ENCODE assay signal across 12 cellular contexts in genomic region chr11:3853545-3853842, GRCh38. TPM values are rescaled to one million over a fixed set of nuclear protein-coding genes. Genes with fewer than 3 reads are reported as not detected.
DNase-seq lines count a peak whose midpoint lies in the region; ATAC-seq and TF ChIP-seq lines count a peak whose summit lies in the region.
"Had no signal": no experiment of that assay in that cellular context is flagged by ENCODE, and none has a peak within 500 bp of the region (broad histone marks: within the 10 kb centered on the region; RNA-seq: fewer than 3 reads in every experiment).

No MANE protein-coding gene starts in this region.

- DNase-seq in T-helper 1 cell: no peak
- no peak for DNase-seq in Peyer's patch
- DNase-seq in epithelial cell of prostate (ENCODE audit: low read depth, low spot score): no peak
- DNase-seq in GOT3 (lab: John Stamatoyannopoulos, UW): no peak
- no peak for DNase-seq in left ventricle myocardium superior
- DNase-seq: activated CD4-positive, CD25-positive, alpha-beta regulatory T cell; mucosa of descending colon had no signal

- no peak for ATAC-seq in stimulated activated memory B cell treated with anti-CD40 and anti-IgM and Interleukin-4, amounts not matched to agents 10 μg/mL and 1 μg/mL and 100 μg/mL, for 72 hours
- ATAC-seq in GM21529 (IDR thresholded peaks at IDR 0.05; ENCODE audit: unreplicated experiment): no peak
- no peak for ATAC-seq in left ventricle myocardium superior
- ATAC-seq: mucosa of descending colon had no signal

- no peak overlapping the region for H3K4me3 ChIP-seq in Peyer's patch
- H3K4me3 ChIP-seq: mucosa of descending colon, SK-N-MC had no signal

- no peaks in the 10 kb centered on the region for H3K9me3 ChIP-seq in Peyer's patch
- H3K9me3 ChIP-seq: mucosa of descending colon had no signal

- H3K27me3 ChIP-seq in Peyer's patch: no peaks in the 10 kb centered on the region

- peaks cover 3% of the 10 kb centered on the region for H3K36me3 Mint-ChIP-seq in T-helper 1 cell treated with Interleukin-12 subunit alpha and Interleukin-12 subunit beta and Interleukin-4 antibody, amounts not matched to agents 30 μg/mL and 1 μg/mL, for 36 hours (ENCODE audit: low read depth)
- no peaks in the 10 kb centered on the region for H3K36me3 Mint-ChIP-seq in stimulated activated memory B cell treated with anti-CD40 and anti-IgM and Interleukin-4, amounts not matched to agents 10 μg/mL and 1 μg/mL and 100 μg/mL, for 72 hours

- H3K4me3 Mint-ChIP-seq in T-helper 1 cell treated with Interleukin-12 subunit alpha and Interleukin-12 subunit beta and Interleukin-4 antibody, amounts not matched to agents 30 μg/mL and 1 μg/mL, for 36 hours: peak overlapping the region; percentile 86
- no peak overlapping the region for H3K4me3 Mint-ChIP-seq in stimulated activated memory B cell treated with anti-CD40 and anti-IgM and Interleukin-4, amounts not matched to agents 10 μg/mL and 1 μg/mL and 100 μg/mL, for 72 hours

- H3K9me3 Mint-ChIP-seq in T-helper 1 cell treated with Interleukin-12 subunit alpha and Interleukin-12 subunit beta and Interleukin-4 antibody, amounts not matched to agents 30 μg/mL and 1 μg/mL, for 36 hours: no peaks in the 10 kb centered on the region
- H3K9me3 Mint-ChIP-seq in stimulated activated memory B cell treated with anti-CD40 and anti-IgM and Interleukin-4, amounts not matched to agents 10 μg/mL and 1 μg/mL and 100 μg/mL, for 72 hours: no peaks in the 10 kb centered on the region

- peak overlapping the region; percentile 97 for H3K27ac Mint-ChIP-seq in T-helper 1 cell treated with Interleukin-12 subunit alpha and Interleukin-12 subunit beta and Interleukin-4 antibody, amounts not matched to agents 30 μg/mL and 1 μg/mL, for 36 hours
- H3K27ac Mint-ChIP-seq in stimulated activated memory B cell treated with anti-CD40 and anti-IgM and Interleukin-4, amounts not matched to agents 10 μg/mL and 1 μg/mL and 100 μg/mL, for 72 hours: peak overlapping the region; percentile 98

- peaks cover 3% of the 10 kb centered on the region for H3K27me3 Mint-ChIP-seq in T-helper 1 cell treated with Interleukin-12 subunit alpha and Interleukin-12 subunit beta and Interleukin-4 antibody, amounts not matched to agents 30 μg/mL and 1 μg/mL, for 36 hours (ENCODE audit: low read depth)
- H3K27me3 Mint-ChIP-seq in stimulated activated memory B cell treated with anti-CD40 and anti-IgM and Interleukin-4, amounts not matched to agents 10 μg/mL and 1 μg/mL and 100 μg/mL, for 72 hours: no peaks in the 10 kb centered on the region

- TF ChIP-seq POLR2A in Peyer's patch (IDR thresholded peaks at IDR 0.05): no peak

- intact Hi-C loops in left ventricle myocardium superior (cut with micrococcal nuclease): no loop called here

- H3K4me1 Mint-ChIP-seq in T-helper 1 cell treated with Interleukin-12 subunit alpha and Interleukin-12 subunit beta and Interleukin-4 antibody, amounts not matched to agents 30 μg/mL and 1 μg/mL, for 36 hours (ENCODE audit: low read depth): peaks cover 52% of the 10 kb centered on the region
- peaks cover 52% of the 10 kb centered on the region for H3K4me1 Mint-ChIP-seq in stimulated activated memory B cell treated with anti-CD40 and anti-IgM and Interleukin-4, amounts not matched to agents 10 μg/mL and 1 μg/mL and 100 μg/mL, for 72 hours

- no peaks in the 10 kb centered on the region for H3K36me3 ChIP-seq in Peyer's patch

- no peak for TF ChIP-seq CTCF in Peyer's patch (IDR thresholded peaks at IDR 0.05)

- peaks cover 0 to 34% (median 21%) of the 10 kb centered on the region in 4 donors for H3K4me1 ChIP-seq in Peyer's patch

- peak overlapping the region; percentile 97 to 99 (median 98) for H3K27ac ChIP-seq in Peyer's patch
- H3K27ac ChIP-seq in epithelial cell of prostate: peak overlapping the region; percentile 84
- H3K27ac ChIP-seq: 22Rv1, SK-N-MC had no signal

RNA-seq across cellular contexts. Expression of gene STIM1, which starts 2.0 kb away (rescaled TPM):
- 100 to 1,000 TPM in 1 of 4 donors, 10 to 100 TPM in 3; 36.3 to 158 (median 46.1) TPM for total RNA-seq in Peyer's patch
- 17.0 TPM for total RNA-seq in left ventricle myocardium superior

RNA-seq across cellular contexts. Expression of gene RHOG, which starts 12.7 kb away (rescaled TPM):
- 10 to 100 TPM; 33.8 to 83.0 (median 67.0) TPM for total RNA-seq in Peyer's patch
- 18.6 TPM for total RNA-seq in left ventricle myocardium superior

RNA-seq across cellular contexts. Expression of gene PGAP2, which starts 45.1 kb away (rescaled TPM):
- total RNA-seq in Peyer's patch (10 to 100 TPM in 3 of 4 donors, 1 to 10 TPM in 1; 9.1 to 67.2 (median 53.7) TPM), left ventricle myocardium superior (19.6 TPM)

RNA-seq across cellular contexts. Expression of gene NUP98, which starts 56.1 kb away (rescaled TPM):
- total RNA-seq in Peyer's patch: 100 to 1,000 TPM in 1 of 4 donors, 10 to 100 TPM in 3; 67.7 to 113 (median 86.8) TPM
- 40.3 TPM for total RNA-seq in left ventricle myocardium superior
